8 cellular contexts compared by ENCODE assay signal in the genomic region with DNA sequence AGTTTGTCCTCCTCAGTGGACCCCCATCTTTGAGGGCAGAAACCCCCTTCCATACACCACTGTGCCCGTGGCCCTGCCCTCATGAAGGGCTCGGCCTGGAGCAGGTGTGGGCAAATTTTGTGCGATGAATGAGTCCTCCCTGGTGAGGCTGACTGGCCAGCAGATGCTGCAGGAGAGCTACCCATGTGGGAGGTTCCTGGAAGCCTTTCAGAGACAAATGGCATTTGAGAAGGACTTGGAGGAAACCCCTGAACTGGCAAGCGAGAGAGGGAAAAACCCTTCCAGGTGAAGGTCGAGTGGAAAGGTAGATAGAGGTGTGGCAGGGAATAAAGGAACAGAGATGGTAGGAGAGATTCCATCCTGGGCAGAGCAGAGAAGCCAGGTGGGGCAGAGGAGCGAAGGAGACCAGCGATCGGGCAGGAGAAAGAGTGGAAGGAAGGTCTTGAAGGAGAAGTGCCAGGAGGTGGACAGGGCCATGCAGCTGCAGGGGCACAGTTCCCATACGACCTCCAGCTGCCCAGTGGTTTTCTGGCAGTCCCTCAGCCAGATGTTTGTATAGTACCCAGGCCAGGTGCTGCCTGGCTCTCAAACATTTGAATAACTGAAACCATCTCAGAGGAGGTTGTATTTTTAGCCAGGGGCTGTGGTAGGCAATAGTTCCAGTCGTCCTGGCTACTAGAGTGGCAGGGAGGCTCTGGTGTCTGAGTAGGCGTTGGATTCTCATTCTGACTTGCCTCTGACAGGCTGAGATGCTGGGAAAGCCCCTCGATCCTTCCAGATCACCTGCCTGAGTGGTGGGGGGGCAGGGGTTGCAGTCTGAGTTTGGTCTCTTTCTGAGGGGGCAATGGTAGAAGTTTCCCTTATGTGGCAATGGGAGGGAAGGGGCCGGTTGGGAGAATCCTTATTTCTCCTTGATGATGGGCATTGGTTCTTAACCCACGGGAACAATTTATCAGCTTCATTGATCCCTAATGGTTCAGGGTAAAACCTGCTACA. TPM values are rescaled to one million over a fixed set of nuclear protein-coding genes. Genes with fewer than 3 reads are reported as not detected.
DNase-seq lines count a peak whose midpoint lies in the region; ATAC-seq lines count a peak whose summit lies in the region.

No MANE protein-coding gene starts in this region.

- POLR2A ChIA-PET in activated CD4-positive, alpha-beta T cell treated with anti-CD3 and anti-CD28 coated beads, Interleukin-2, amount 10 ng/mL, durations not matched to agents 7 days and 5 days (lab: Charles Lee): interaction anchor here (0.8 kb wide), 1 partner anchor 34 kb away, joined by 3 read pairs; no protein-coding TSS in a partner anchor

- DNase-seq in activated CD4-positive, alpha-beta T cell treated with anti-CD3 and anti-CD28 coated beads for 24 hours (ENCODE audit: low read depth in 2 of 2): peak; percentile 26 to 33
- DNase-seq in activated CD4-positive, alpha-beta T cell treated with anti-CD3 and anti-CD28 coated beads, Interleukin-2, amount 10 ng/mL, durations not matched to agents 7 days and 5 days: no peak
- DNase-seq in stimulated activated CD4-positive, alpha-beta T cell treated with anti-CD3 and anti-CD28 coated beads, TNF-alpha, amount 100 ng/mL, for 48 hours (ENCODE audit: low read depth in 3 of 3): peak; percentile 25 to 49 (median 34)
- DNase-seq in NCI-H2029 (lab: John Stamatoyannopoulos, UW) (no peak), SW 1271 (lab: John Stamatoyannopoulos, UW) (no peak), globus pallidus (ENCODE audit: low spot score) (no peak)

- no peaks in the 10 kb centered on the region for H3K36me3 Mint-ChIP-seq in activated CD4-positive, alpha-beta T cell treated with anti-CD3 and anti-CD28 coated beads, Interleukin-2, amount 10 ng/mL, durations not matched to agents 7 days and 5 days (ENCODE audit: low read depth)

- ATAC-seq in GM21786 (IDR thresholded peaks at IDR 0.05; ENCODE audit: unreplicated experiment): peak; percentile 95
- ATAC-seq in HG03575 (IDR thresholded peaks at IDR 0.05; ENCODE audit: extremely low read depth, insufficient number of reproducible peaks, low FRiP score, unreplicated experiment): peak; percentile 89

- no peak overlapping the region for H3K4me3 Mint-ChIP-seq in activated CD4-positive, alpha-beta T cell treated with anti-CD3 and anti-CD28 coated beads, Interleukin-2, amount 10 ng/mL, durations not matched to agents 7 days and 5 days

- peaks cover 16% of the 10 kb centered on the region for H3K27me3 Mint-ChIP-seq in activated CD4-positive, alpha-beta T cell treated with anti-CD3 and anti-CD28 coated beads, Interleukin-2, amount 10 ng/mL, durations not matched to agents 7 days and 5 days

- CTCF ChIA-PET in activated CD4-positive, alpha-beta T cell treated with anti-CD3 and anti-CD28 coated beads, Interleukin-2, amount 10 ng/mL, durations not matched to agents 7 days and 5 days (lab: Charles Lee): no interaction called here

- H3K27ac Mint-ChIP-seq in activated CD4-positive, alpha-beta T cell treated with anti-CD3 and anti-CD28 coated beads, Interleukin-2, amount 10 ng/mL, durations not matched to agents 7 days and 5 days: no peak overlapping the region

- H3K4me1 Mint-ChIP-seq in activated CD4-positive, alpha-beta T cell treated with anti-CD3 and anti-CD28 coated beads, Interleukin-2, amount 10 ng/mL, durations not matched to agents 7 days and 5 days: no peaks in the 10 kb centered on the region

- peaks cover 12% of the 10 kb centered on the region for H3K9me3 Mint-ChIP-seq in activated CD4-positive, alpha-beta T cell treated with anti-CD3 and anti-CD28 coated beads, Interleukin-2, amount 10 ng/mL, durations not matched to agents 7 days and 5 days

RNA-seq across cellular contexts. Expression of gene FBXL14, which starts 40.1 kb away (rescaled TPM):
- 10 to 100 TPM; 24.3 to 26.4 TPM for total RNA-seq in activated CD4-positive, alpha-beta T cell treated with anti-CD3 and anti-CD28 coated beads, Interleukin-2, amount 10 ng/mL, durations not matched to agents 7 days and 5 days

Comparison
In these comparisons a context has a peak if more than half of its experiments do, and no peak if none do; other contexts are left out.
1. DNase-seq: peak in activated CD4-positive, alpha-beta T cell treated with anti-CD3 and anti-CD28 coated beads for 24 hours (2 of 2) and stimulated activated CD4-positive, alpha-beta T cell treated with anti-CD3 and anti-CD28 coated beads, TNF-alpha, amount 100 ng/mL, for 48 hours (3 of 3); none in activated CD4-positive, alpha-beta T cell treated with anti-CD3 and anti-CD28 coated beads, Interleukin-2, amount 10 ng/mL, durations not matched to agents 7 days and 5 days (single experiment), NCI-H2029 (single experiment), SW 1271 (0 of 2) and globus pallidus (single experiment).